In genomic region chr6:2327591-2327990, GRCh38 we compare ENCODE assay signal across 30 cellular contexts.
"Had no signal": no experiment of that assay in that cellular context is flagged by ENCODE, and none has a peak within 500 bp of the region (broad histone marks: within the 10 kb centered on the region; RNA-seq: fewer than 3 reads in every experiment).

No MANE protein-coding gene starts in this region.

- H3K4me3 ChIP-seq: adrenal gland, body of pancreas, colonic mucosa, esophagus squamous epithelium, gastroesophageal sphincter, heart right ventricle had no signal

- H3K27me3 ChIP-seq: adrenal gland, body of pancreas, colonic mucosa, gastroesophageal sphincter, heart right ventricle had no signal

- FAIRE-seq: endometrium, endothelial cell of umbilical vein had no signal

- H3K36me3 ChIP-seq: adrenal gland, colonic mucosa, esophagus squamous epithelium had no signal

- H3K4me1 ChIP-seq: adrenal gland, body of pancreas, colonic mucosa, esophagus squamous epithelium, gastroesophageal sphincter, heart right ventricle had no signal

- ATAC-seq: activated CD4-positive, alpha-beta T cell treated with anti-CD3 and anti-CD28 coated beads for 36 hours; activated CD8-positive, alpha-beta memory T cell treated with anti-CD3 and anti-CD28 coated beads, Interleukin-2, amount 10 ng/mL, durations not matched to agents 7 days and 5 days; activated CD8-positive, alpha-beta T cell treated with anti-CD3 and anti-CD28 coated beads, Interleukin-2, amount 10 ng/mL, durations not matched to agents 7 days and 5 days; activated naive CD8-positive, alpha-beta T cell treated with anti-CD3 and anti-CD28 coated beads, Interleukin-2, amount 50 U/mL, for 24 hours; body of pancreas; gastroesophageal sphincter; heart right ventricle; T-helper 17 cell had no signal

- DNase-seq: activated CD4-positive, alpha-beta memory T cell treated with anti-CD3 and anti-CD28 coated beads for 36 hours; activated CD4-positive, alpha-beta T cell treated with anti-CD3 and anti-CD28 coated beads for 36 hours; activated CD4-positive, alpha-beta T cell treated with anti-CD3 and anti-CD28 coated beads, Interleukin-2, amount 10 ng/mL, durations not matched to agents 24 days and 14 days; activated CD4-positive, CD25-positive, alpha-beta regulatory T cell; activated CD4-positive, CD25-positive, alpha-beta regulatory T cell treated with anti-CD3 and anti-CD28 coated beads, Interleukin-2, amount 50 U/mL, for 72 hours; activated CD8-positive, alpha-beta memory T cell treated with anti-CD3 and anti-CD28 coated beads, Interleukin-2, amount 10 ng/mL, durations not matched to agents 7 days and 5 days; activated CD8-positive, alpha-beta memory T cell treated with anti-CD3 and anti-CD28 coated beads, Interleukin-2, amount 50 U/mL, for 4 hours; activated CD8-positive, alpha-beta T cell treated with anti-CD3 and anti-CD28 coated beads, Interleukin-2, amount 10 ng/mL, durations not matched to agents 7 days and 5 days; activated effector memory CD4-positive, alpha-beta T cell treated with anti-CD3 and anti-CD28 coated beads, Interleukin-2, amount 50 U/mL, for 16 hours; activated naive CD4-positive, alpha-beta T cell treated with anti-CD3 and anti-CD28 coated beads for 36 hours; activated naive CD8-positive, alpha-beta T cell treated with anti-CD3 and anti-CD28 coated beads for 36 hours; activated naive CD8-positive, alpha-beta T cell treated with anti-CD3 and anti-CD28 coated beads, Interleukin-2, amount 50 U/mL, for 24 hours; activated T-cell treated with anti-CD3 and anti-CD28 coated beads, Interleukin-2, amount 50 U/mL, for 1 hour; activated T-cell treated with anti-CD3 and anti-CD28 coated beads, Interleukin-2, amount 50 U/mL, for 48 hours; adrenal gland; amygdala; aorta; body of pancreas; caudate nucleus; colonic mucosa; effector CD8-positive, alpha-beta T cell; esophagus squamous epithelium; foreskin melanocyte; heart right ventricle; T-helper 17 cell; T1000 had no signal

- H3K27ac ChIP-seq: adrenal gland, body of pancreas, colonic mucosa, epithelial cell of prostate, esophagus squamous epithelium, gastroesophageal sphincter, heart right ventricle had no signal
